Comparison of ENCODE assay signal across 1 cellular context in the genomic region with DNA sequence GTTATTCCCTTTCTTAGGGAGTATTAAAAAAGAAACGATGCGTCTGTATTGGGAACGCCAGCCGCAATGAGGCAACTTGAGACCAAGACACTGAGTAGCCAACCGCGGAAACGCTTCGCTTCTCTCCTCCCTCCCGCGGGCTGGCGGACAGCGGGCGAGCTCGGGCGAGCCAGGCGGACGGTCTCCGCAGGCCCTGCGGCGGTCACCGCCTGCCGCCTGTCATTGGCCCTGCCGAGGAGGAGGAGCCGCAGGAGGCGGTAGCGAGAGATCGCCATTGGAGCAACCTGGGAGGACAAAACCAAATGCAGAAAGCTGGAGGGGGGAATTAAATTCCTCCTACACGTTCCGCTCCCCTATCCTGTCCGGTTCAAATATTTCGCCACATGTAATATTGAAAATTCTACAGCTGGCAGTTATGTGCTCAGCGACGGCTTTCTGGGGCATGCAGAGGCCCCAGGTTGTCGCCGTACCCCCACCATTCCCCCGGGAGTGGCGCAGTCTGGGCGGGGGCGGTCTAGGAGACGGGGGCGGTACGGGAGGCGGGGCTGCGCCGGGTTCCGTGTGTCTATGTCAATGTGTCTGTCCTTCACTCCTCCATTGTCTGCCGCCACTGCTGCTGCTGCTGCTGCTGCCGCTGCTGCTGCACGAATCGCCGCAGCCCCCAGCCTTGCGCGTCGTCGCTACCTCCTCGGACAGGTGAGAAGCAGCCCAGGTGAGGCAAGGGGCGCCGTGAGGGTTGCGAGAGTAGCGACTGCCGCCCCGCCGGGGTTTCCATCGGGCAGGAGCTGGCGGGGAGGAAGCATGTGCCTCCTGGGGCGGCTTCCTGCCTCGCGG.
TF ChIP-seq lines count a peak whose summit lies in the region.

Gene ANKMY2 (minus strand): TSS at position 162 of the 834 bp plus-strand sequence. CDS start 181 bp downstream, outside the sequence.
Gene BZW2 (plus strand): TSS at position 589 of the 834 bp plus-strand sequence. CDS start 19,263 bp downstream, outside the sequence.

TF ChIP-seq in HepG2, 621 proteins besides CTCF, POLR2A, EP300 and RAD21 (continued from another document and continues in another):
- TF ChIP-seq PRDM15 (CRISPR knock-in tag; IDR thresholded peaks at IDR 0.05) (no peak), RAD51 (IDR thresholded peaks at IDR 0.05; ENCODE audit: borderline replicate concordance) (no peak), SP4 (CRISPR knock-in tag; IDR thresholded peaks at IDR 0.05) (peak; percentile 89), MXD4 (CRISPR knock-in tag; IDR thresholded peaks at IDR 0.05) (peak; percentile 94), ZNF510 (CRISPR knock-in tag; IDR thresholded peaks at IDR 0.05; ENCODE audit: low read depth) (peak; percentile 78), GLMP (CRISPR knock-in tag; IDR thresholded peaks at IDR 0.05; ENCODE audit: borderline replicate concordance) (no peak), ZNF337 (CRISPR knock-in tag; IDR thresholded peaks at IDR 0.05; ENCODE audit: borderline replicate concordance, low read depth) (no peak), ZNF556 (CRISPR knock-in tag; IDR thresholded peaks at IDR 0.05; ENCODE audit: borderline replicate concordance) (peak; percentile 16), ZSCAN30 (CRISPR knock-in tag; IDR thresholded peaks at IDR 0.05) (peak; percentile 55; the same call in 1 of the 2 replicates), RFX5 (IDR thresholded peaks at IDR 0.05; ENCODE audit: low read depth, low read length) (no peak), JUNB (CRISPR knock-in tag; IDR thresholded peaks at IDR 0.05; ENCODE audit: borderline replicate concordance) (peak; percentile 49; the same call in 1 of the 2 replicates), PATZ1 (CRISPR knock-in tag; IDR thresholded peaks at IDR 0.05) (peak; percentile 62; the same call in 1 of the 2 replicates), ZNF430 (CRISPR knock-in tag; IDR thresholded peaks at IDR 0.05) (no peak; the same call in 1 of the 2 replicates), ZNF275 (CRISPR knock-in tag; IDR thresholded peaks at IDR 0.05; ENCODE audit: borderline replicate concordance) (peak; percentile 63), ISX (CRISPR knock-in tag; conservative IDR thresholded peaks at IDR 0.05) (no peak; the same call in 1 of the 2 replicates), CBX1 (IDR thresholded peaks at IDR 0.05; ENCODE audit: low read depth) (peak; percentile 56), ZNF33B (CRISPR knock-in tag; IDR thresholded peaks at IDR 0.05) (peak; percentile 13; the same call in 1 of the 2 replicates), KLF11 (CRISPR knock-in tag; IDR thresholded peaks at IDR 0.05) (peak; percentile 14; the same call in 1 of the 2 replicates), ZNF737 (CRISPR knock-in tag; IDR thresholded peaks at IDR 0.05; ENCODE audit: borderline replicate concordance) (0 out of 2 replicates have a peak, but pooled peaks have one; percentile 72), ZNF496 (CRISPR knock-in tag; IDR thresholded peaks at IDR 0.05; ENCODE audit: insufficient replicate concordance) (no peak), CEBPG (CRISPR knock-in tag; IDR thresholded peaks at IDR 0.05) (peak; percentile 37; the same call in 1 of the 2 replicates), NONO (IDR thresholded peaks at IDR 0.05) (no peak), NONO (CRISPR knock-in tag; conservative IDR thresholded peaks at IDR 0.05) (peak; percentile 76), ZNF644 (CRISPR knock-in tag; IDR thresholded peaks at IDR 0.05; ENCODE audit: low read depth) (no peak), ZFP1 (CRISPR knock-in tag; IDR thresholded peaks at IDR 0.05) (no peak), ZNF598 (CRISPR knock-in tag; IDR thresholded peaks at IDR 0.05; ENCODE audit: borderline replicate concordance) (peak; percentile 21; the same call in 1 of the 2 replicates), MXI1 (IDR thresholded peaks at IDR 0.05; ENCODE audit: borderline replicate concordance, low read depth, low read length) (peak; percentile 81; the same call in 1 of the 3 replicates), SP140L (CRISPR knock-in tag; IDR thresholded peaks at IDR 0.05; ENCODE audit: borderline replicate concordance) (0 out of 2 replicates have a peak, but pooled peaks have one; percentile 15), ZNF251 (CRISPR knock-in tag; IDR thresholded peaks at IDR 0.05) (no peak), XRCC5 (optimal IDR thresholded peaks at IDR 0.05; ENCODE audit: low read length) (peak; percentile 51), GATAD2A (CRISPR knock-in tag; IDR thresholded peaks at IDR 0.05) (peak; percentile 33; the same call in 1 of the 2 replicates), ZFP91 (CRISPR knock-in tag; IDR thresholded peaks at IDR 0.05; ENCODE audit: borderline replicate concordance) (peak; percentile 84)
- TF ChIP-seq, protein P1, sequence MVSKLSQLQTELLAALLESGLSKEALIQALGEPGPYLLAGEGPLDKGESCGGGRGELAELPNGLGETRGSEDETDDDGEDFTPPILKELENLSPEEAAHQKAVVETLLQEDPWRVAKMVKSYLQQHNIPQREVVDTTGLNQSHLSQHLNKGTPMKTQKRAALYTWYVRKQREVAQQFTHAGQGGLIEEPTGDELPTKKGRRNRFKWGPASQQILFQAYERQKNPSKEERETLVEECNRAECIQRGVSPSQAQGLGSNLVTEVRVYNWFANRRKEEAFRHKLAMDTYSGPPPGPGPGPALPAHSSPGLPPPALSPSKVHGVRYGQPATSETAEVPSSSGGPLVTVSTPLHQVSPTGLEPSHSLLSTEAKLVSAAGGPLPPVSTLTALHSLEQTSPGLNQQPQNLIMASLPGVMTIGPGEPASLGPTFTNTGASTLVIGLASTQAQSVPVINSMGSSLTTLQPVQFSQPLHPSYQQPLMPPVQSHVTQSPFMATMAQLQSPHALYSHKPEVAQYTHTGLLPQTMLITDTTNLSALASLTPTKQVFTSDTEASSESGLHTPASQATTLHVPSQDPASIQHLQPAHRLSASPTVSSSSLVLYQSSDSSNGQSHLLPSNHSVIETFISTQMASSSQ (IDR thresholded peaks at IDR 0.05; ENCODE audit: low read depth): no peak
- TF ChIP-seq, protein P1 (CRISPR knock-in tag; IDR thresholded peaks at IDR 0.05; ENCODE audit: borderline replicate concordance): peak; percentile 50; the same call in 1 of the 2 replicates
- TF ChIP-seq, protein P2, sequence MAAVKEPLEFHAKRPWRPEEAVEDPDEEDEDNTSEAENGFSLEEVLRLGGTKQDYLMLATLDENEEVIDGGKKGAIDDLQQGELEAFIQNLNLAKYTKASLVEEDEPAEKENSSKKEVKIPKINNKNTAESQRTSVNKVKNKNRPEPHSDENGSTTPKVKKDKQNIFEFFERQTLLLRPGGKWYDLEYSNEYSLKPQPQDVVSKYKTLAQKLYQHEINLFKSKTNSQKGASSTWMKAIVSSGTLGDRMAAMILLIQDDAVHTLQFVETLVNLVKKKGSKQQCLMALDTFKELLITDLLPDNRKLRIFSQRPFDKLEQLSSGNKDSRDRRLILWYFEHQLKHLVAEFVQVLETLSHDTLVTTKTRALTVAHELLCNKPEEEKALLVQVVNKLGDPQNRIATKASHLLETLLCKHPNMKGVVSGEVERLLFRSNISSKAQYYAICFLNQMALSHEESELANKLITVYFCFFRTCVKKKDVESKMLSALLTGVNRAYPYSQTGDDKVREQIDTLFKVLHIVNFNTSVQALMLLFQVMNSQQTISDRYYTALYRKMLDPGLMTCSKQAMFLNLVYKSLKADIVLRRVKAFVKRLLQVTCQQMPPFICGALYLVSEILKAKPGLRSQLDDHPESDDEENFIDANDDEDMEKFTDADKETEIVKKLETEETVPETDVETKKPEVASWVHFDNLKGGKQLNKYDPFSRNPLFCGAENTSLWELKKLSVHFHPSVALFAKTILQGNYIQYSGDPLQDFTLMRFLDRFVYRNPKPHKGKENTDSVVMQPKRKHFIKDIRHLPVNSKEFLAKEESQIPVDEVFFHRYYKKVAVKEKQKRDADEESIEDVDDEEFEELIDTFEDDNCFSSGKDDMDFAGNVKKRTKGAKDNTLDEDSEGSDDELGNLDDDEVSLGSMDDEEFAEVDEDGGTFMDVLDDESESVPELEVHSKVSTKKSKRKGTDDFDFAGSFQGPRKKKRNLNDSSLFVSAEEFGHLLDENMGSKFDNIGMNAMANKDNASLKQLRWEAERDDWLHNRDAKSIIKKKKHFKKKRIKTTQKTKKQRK (IDR thresholded peaks at IDR 0.05; ENCODE audit: low read length): no peak
- TF ChIP-seq, protein P3, sequence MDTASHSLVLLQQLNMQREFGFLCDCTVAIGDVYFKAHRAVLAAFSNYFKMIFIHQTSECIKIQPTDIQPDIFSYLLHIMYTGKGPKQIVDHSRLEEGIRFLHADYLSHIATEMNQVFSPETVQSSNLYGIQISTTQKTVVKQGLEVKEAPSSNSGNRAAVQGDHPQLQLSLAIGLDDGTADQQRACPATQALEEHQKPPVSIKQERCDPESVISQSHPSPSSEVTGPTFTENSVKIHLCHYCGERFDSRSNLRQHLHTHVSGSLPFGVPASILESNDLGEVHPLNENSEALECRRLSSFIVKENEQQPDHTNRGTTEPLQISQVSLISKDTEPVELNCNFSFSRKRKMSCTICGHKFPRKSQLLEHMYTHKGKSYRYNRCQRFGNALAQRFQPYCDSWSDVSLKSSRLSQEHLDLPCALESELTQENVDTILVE (CRISPR knock-in tag; IDR thresholded peaks at IDR 0.05): peak; percentile 79; the same call in 1 of the 2 replicates
